Comparison of ENCODE assay signal across 13 cellular contexts in the genomic region with DNA sequence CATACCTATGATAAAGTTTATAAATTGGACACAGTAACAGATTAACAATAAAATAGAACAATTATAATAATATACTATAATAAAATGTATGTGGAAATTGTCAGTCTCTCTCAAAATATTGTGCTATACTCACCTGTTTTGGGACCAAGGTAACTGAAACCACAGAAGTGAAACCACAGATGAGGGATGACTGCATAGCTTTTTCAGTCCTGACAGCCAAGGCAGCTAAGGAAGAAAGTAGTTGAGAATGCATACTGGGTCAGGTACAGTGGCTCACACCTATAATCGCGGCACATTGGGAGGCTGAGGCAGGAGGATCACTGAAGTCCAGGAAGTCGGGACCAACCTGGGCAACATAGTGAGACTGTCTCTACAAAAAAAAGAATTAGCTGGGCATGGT.
DNase-seq lines count a peak whose midpoint lies in the region; ATAC-seq lines count a peak whose summit lies in the region.
"Had no signal": no experiment of that assay in that cellular context is flagged by ENCODE, and none has a peak within 500 bp of the region (broad histone marks: within the 10 kb centered on the region; RNA-seq: fewer than 3 reads in every experiment).

No MANE protein-coding gene starts in this region.

- H3K4me1 Mint-ChIP-seq in activated naive CD4-positive, alpha-beta T cell treated with anti-CD3 and anti-CD28 coated beads, Interleukin-2, amount 50 U/mL, for 24 hours, result peaks cover 39% of the 10 kb centered on the region
- peaks cover 10% of the 10 kb centered on the region for H3K4me1 Mint-ChIP-seq in stimulated activated memory B cell treated with anti-CD40 and anti-IgM and Interleukin-4, amounts not matched to agents 10 μg/mL and 1 μg/mL and 100 μg/mL, for 72 hours

- H3K27me3 Mint-ChIP-seq in activated naive CD4-positive, alpha-beta T cell treated with anti-CD3 and anti-CD28 coated beads, Interleukin-2, amount 50 U/mL, for 24 hours, result no peaks in the 10 kb centered on the region
- no peaks in the 10 kb centered on the region for H3K27me3 Mint-ChIP-seq in stimulated activated memory B cell treated with anti-CD40 and anti-IgM and Interleukin-4, amounts not matched to agents 10 μg/mL and 1 μg/mL and 100 μg/mL, for 72 hours

- H3K9me3 Mint-ChIP-seq in activated naive CD4-positive, alpha-beta T cell treated with anti-CD3 and anti-CD28 coated beads, Interleukin-2, amount 50 U/mL, for 24 hours, result no peaks in the 10 kb centered on the region
- no peaks in the 10 kb centered on the region for H3K9me3 Mint-ChIP-seq in stimulated activated memory B cell treated with anti-CD40 and anti-IgM and Interleukin-4, amounts not matched to agents 10 μg/mL and 1 μg/mL and 100 μg/mL, for 72 hours

- peak overlapping the region; percentile 57 for H3K27ac Mint-ChIP-seq in activated naive CD4-positive, alpha-beta T cell treated with anti-CD3 and anti-CD28 coated beads, Interleukin-2, amount 50 U/mL, for 24 hours
- peak overlapping the region; percentile 48 for H3K27ac Mint-ChIP-seq in stimulated activated memory B cell treated with anti-CD40 and anti-IgM and Interleukin-4, amounts not matched to agents 10 μg/mL and 1 μg/mL and 100 μg/mL, for 72 hours

- peaks cover 15% of the 10 kb centered on the region for H3K36me3 Mint-ChIP-seq in activated naive CD4-positive, alpha-beta T cell treated with anti-CD3 and anti-CD28 coated beads, Interleukin-2, amount 50 U/mL, for 24 hours
- peaks cover 52% of the 10 kb centered on the region for H3K36me3 Mint-ChIP-seq in stimulated activated memory B cell treated with anti-CD40 and anti-IgM and Interleukin-4, amounts not matched to agents 10 μg/mL and 1 μg/mL and 100 μg/mL, for 72 hours

- ATAC-seq in HG02588 (IDR thresholded peaks at IDR 0.05; ENCODE audit: unreplicated experiment) (peak; percentile 72), HG03460 (IDR thresholded peaks at IDR 0.05; ENCODE audit: unreplicated experiment) (peak; percentile 81)
- no peak for ATAC-seq in stimulated activated memory B cell treated with anti-CD40 and anti-IgM and Interleukin-4, amounts not matched to agents 10 μg/mL and 1 μg/mL and 100 μg/mL, for 72 hours
- ATAC-seq: gastroesophageal sphincter, psoas muscle, upper lobe of right lung had no signal

- no peak overlapping the region for H3K4me3 Mint-ChIP-seq in activated naive CD4-positive, alpha-beta T cell treated with anti-CD3 and anti-CD28 coated beads, Interleukin-2, amount 50 U/mL, for 24 hours
- H3K4me3 Mint-ChIP-seq in stimulated activated memory B cell treated with anti-CD40 and anti-IgM and Interleukin-4, amounts not matched to agents 10 μg/mL and 1 μg/mL and 100 μg/mL, for 72 hours, result no peak overlapping the region

- no peak for DNase-seq in activated naive CD4-positive, alpha-beta T cell treated with Interleukin-2 at 50 U/mL for 16 hours
- no peak for DNase-seq in NCI-H524 treated with DMSO at 0.1 percent for 48 hours (lab: John Stamatoyannopoulos, UW)
- no peak for DNase-seq in effector CD4-positive, alpha-beta T cell
- no peak for DNase-seq in MV-4-11 (lab: John Stamatoyannopoulos, UW)
- DNase-seq: AML-193, MG63, psoas muscle, upper lobe of right lung had no signal
